In the genomic region with DNA sequence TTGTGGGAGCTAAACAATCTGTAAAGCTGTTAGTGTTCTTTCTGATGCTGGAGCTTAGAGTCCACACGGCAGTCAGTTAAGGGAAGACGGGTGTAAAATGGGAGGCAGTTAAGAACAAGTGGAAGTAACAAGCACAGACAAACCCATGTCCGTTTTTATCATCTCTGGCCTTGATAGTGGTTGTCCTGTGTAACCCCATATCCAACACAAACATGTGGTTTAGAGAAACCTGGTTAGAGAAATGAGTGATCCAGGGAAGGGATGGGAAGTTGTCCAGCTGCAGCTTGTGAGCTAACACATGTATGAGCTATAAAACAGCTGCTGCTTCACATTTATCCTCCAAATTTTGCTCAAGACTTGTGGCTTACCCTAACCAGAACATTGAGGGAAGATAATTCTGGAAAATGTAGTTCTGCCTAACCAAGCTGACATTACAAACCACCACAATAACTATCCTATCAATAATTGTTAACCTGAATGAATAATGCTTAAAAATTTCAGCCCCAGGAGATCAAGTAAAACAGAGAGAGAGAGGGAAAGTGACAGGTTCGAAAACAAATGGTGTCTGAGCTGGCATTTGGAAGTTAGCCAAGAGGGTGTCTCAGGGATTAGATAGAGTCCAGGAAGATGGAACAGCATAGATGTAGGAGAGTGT, we compare ENCODE assay signal across 11 cellular contexts. TPM values are rescaled to one million over a fixed set of nuclear protein-coding genes. Genes with fewer than 3 reads are reported as not detected.
DNase-seq lines count a peak whose midpoint lies in the region; ATAC-seq lines count a peak whose summit lies in the region.
"Had no signal": no experiment of that assay in that cellular context is flagged by ENCODE, and none has a peak within 500 bp of the region (broad histone marks: within the 10 kb centered on the region; RNA-seq: fewer than 3 reads in every experiment).

No MANE protein-coding gene starts in this region.

- H3K9ac ChIP-seq in neuronal stem cell (ENCODE audit: low read depth, low read length, poor library complexity) = peak overlapping the region; percentile 63

- H4K8ac ChIP-seq in neuronal stem cell (ENCODE audit: low read depth, low read length) = no peak overlapping the region

- no peak overlapping the region for H3K14ac ChIP-seq in neuronal stem cell (ENCODE audit: low read length)

- no peak overlapping the region for H2AK5ac ChIP-seq in neuronal stem cell (ENCODE audit: low read depth, low read length)

- H3K4me2 ChIP-seq in neuronal stem cell (ENCODE audit: insufficient read depth, low read length, poor library complexity, severe bottlenecking) = no peak overlapping the region

- no peak overlapping the region for H3K23ac ChIP-seq in neuronal stem cell (ENCODE audit: low read depth, low read length, poor library complexity)

- no peak overlapping the region for H2BK120ac ChIP-seq in neuronal stem cell (ENCODE audit: low read depth, low read length)

- no peak overlapping the region for H2AFZ ChIP-seq in neuronal stem cell (ENCODE audit: low read length)

- no peak overlapping the region for H3K18ac ChIP-seq in neuronal stem cell (ENCODE audit: low read length)

- H2BK12ac ChIP-seq in neuronal stem cell (ENCODE audit: low read length) = no peak overlapping the region

- H4K91ac ChIP-seq in neuronal stem cell (ENCODE audit: low read depth, low read length, poor library complexity) = no peak overlapping the region

- H3K4me1 ChIP-seq in neuronal stem cell (ENCODE audit: control insufficient read depth in 2 of 2, insufficient read depth in 1 of 2, low read depth in 1 of 2, low read length in 2 of 2) = no peaks in the 10 kb centered on the region
- H3K4me1 ChIP-seq: left lung had no signal

- no peak overlapping the region for H3K4ac ChIP-seq in neuronal stem cell (ENCODE audit: low read length)

- H3K27ac ChIP-seq in neuronal stem cell (replicated peaks; ENCODE audit: low read length) = no peak overlapping the region
- H3K27ac ChIP-seq: left lung had no signal

- no peak for ATAC-seq in stimulated activated naive CD8-positive, alpha-beta T cell treated with anti-CD3 and anti-CD28 coated beads, Interleukin-15, Interleukin-2, amounts not matched to agents 100 U/mL and 50 U/mL, for 24 hours
- ATAC-seq in HG03378 (IDR thresholded peaks at IDR 0.05; ENCODE audit: unreplicated experiment) = no peak
- ATAC-seq: left lung, sciatic nerve had no signal

- peaks cover 6 to 50% of the 10 kb centered on the region in 2 donors for H3K36me3 ChIP-seq in neuronal stem cell (replicated peaks in 1 of 2; ENCODE audit: control insufficient read depth in 2 of 2, insufficient read depth in 2 of 2, low read length in 2 of 2)

- H2BK5ac ChIP-seq in neuronal stem cell (ENCODE audit: low read length) = no peak overlapping the region

- no peak overlapping the region for H3K4me3 ChIP-seq in neuronal stem cell (ENCODE audit: low read length in 2 of 2)
- H3K4me3 ChIP-seq: left lung had no signal

- no peaks in the 10 kb centered on the region for H3K9me3 ChIP-seq in neuronal stem cell (replicated peaks in 1 of 2; ENCODE audit: control insufficient read depth in 2 of 2, insufficient read depth in 1 of 2, low read depth in 1 of 2, low read length in 2 of 2)
- H3K9me3 ChIP-seq: left lung had no signal

- H3K27me3 ChIP-seq in neuronal stem cell (ENCODE audit: control insufficient read depth in 3 of 3, insufficient read depth in 3 of 3, low read depth in 1 of 3, low read length in 3 of 3) = no peaks in the 10 kb centered on the region
- H3K27me3 ChIP-seq: left lung had no signal

- no peaks in the 10 kb centered on the region for H3K79me1 ChIP-seq in neuronal stem cell (ENCODE audit: low read depth, low read length)

- no CpG with 5 or more reads among the region's 4 CpGs for WGBS in neuronal stem cell (ENCODE audit: extremely low coverage in 2 of 2, insufficient read length in 2 of 2, insufficient replicate concordance in 1 of 2), 2 donors

- DNase-seq in DMS53 (lab: John Stamatoyannopoulos, UW) (peak; percentile 28), DMS53 treated with DMSO at 0.1 percent for 48 hours (lab: John Stamatoyannopoulos, UW; ENCODE audit: unreplicated experiment) (no peak), NCI-H226 (peak; percentile 38), cerebellum (ENCODE audit: low spot score) (peak; percentile 11), neuronal stem cell (ENCODE audit: low spot score) (no peak)
- DNase-seq in stimulated activated naive CD8-positive, alpha-beta T cell treated with anti-CD3 and anti-CD28 coated beads, Interleukin-15, Interleukin-2, amounts not matched to agents 100 U/mL and 50 U/mL, for 24 hours = no peak
- DNase-seq in stimulated activated CD4-positive, alpha-beta T cell treated with anti-CD3 and anti-CD28 coated beads, Interleukin-2, amount 100 ng/mL, for 24 hours = no peak
- DNase-seq: left lung, NCI-H1105 had no signal

- H2BK15ac ChIP-seq in neuronal stem cell (ENCODE audit: low read length) = no peak overlapping the region

RNA-seq across cellular contexts. Expression of gene C1orf162, which starts 10.6 kb away (rescaled TPM):
- 1.3 TPM for total RNA-seq in cerebellum
- polyA plus RNA-seq in neuronal stem cell (2013, experiment 1 of 2) = 0.74 TPM
- polyA plus RNA-seq in neuronal stem cell (2013, experiment 2 of 2) = 1.00 TPM

RNA-seq across cellular contexts. Expression of gene ATP5PB, which starts 13.9 kb away (rescaled TPM):
- 121 TPM for total RNA-seq in cerebellum
- 235 TPM for polyA plus RNA-seq in neuronal stem cell (2013, experiment 1 of 2)
- polyA plus RNA-seq in neuronal stem cell (2013, experiment 2 of 2) = 233 TPM

RNA-seq across cellular contexts. Expression of gene WDR77, which starts 14.1 kb away (rescaled TPM):
- 29.4 TPM for total RNA-seq in cerebellum
- 20.2 TPM for polyA plus RNA-seq in neuronal stem cell (2013, experiment 1 of 2)
- polyA plus RNA-seq in neuronal stem cell (2013, experiment 2 of 2) = 20.5 TPM

RNA-seq across cellular contexts. Expression of gene OVGP1, which starts 35.6 kb away (rescaled TPM):
- total RNA-seq in cerebellum = 3.2 TPM
- 3.4 TPM for polyA plus RNA-seq in neuronal stem cell (2013, experiment 1 of 2)
- polyA plus RNA-seq in neuronal stem cell (2013, experiment 2 of 2) = 3.9 TPM

RNA-seq across cellular contexts. Expression of gene ADORA3, which starts 40.3 kb away (rescaled TPM):
- 1.1 TPM for total RNA-seq in cerebellum
- not detected for polyA plus RNA-seq in neuronal stem cell (2013, experiment 1 of 2)
- polyA plus RNA-seq in neuronal stem cell (2013, experiment 2 of 2) = not detected

Comparison
In these comparisons a context has a peak if more than half of its experiments do, and no peak if none do; other contexts are left out.
1. DNase-seq: peak in DMS53 (single experiment), NCI-H226 (single experiment) and cerebellum (single experiment); none in DMS53 treated with DMSO at 0.1 percent for 48 hours (single experiment), neuronal stem cell (single experiment), stimulated activated naive CD8-positive, alpha-beta T cell treated with anti-CD3 and anti-CD28 coated beads, Interleukin-15, Interleukin-2, amounts not matched to agents 100 U/mL and 50 U/mL, for 24 hours (single experiment) and stimulated activated CD4-positive, alpha-beta T cell treated with anti-CD3 and anti-CD28 coated beads, Interleukin-2, amount 100 ng/mL, for 24 hours (0 of 2).